Comparison of ENCODE assay signal across 1 cellular context in genomic region chr22:19407649-19408606, GRCh38.
TF ChIP-seq lines count a peak whose summit lies in the region.

No MANE protein-coding gene starts in this region.

TF ChIP-seq in K562, 482 proteins besides CTCF, POLR2A, EP300 and RAD21 (continued from another document and continues in another):
- TF ChIP-seq STAT6 (CRISPR knock-in tag; IDR thresholded peaks at IDR 0.05) (0 out of 2 replicates have a peak, but pooled peaks have one; percentile 67), ZNF444 (CRISPR knock-in tag; IDR thresholded peaks at IDR 0.05) (no peak), MYC (IDR thresholded peaks at IDR 0.05; ENCODE audit: low read depth, low read length) (peak; percentile 88), MYC (CRISPR knock-in tag; IDR thresholded peaks at IDR 0.05; ENCODE audit: borderline replicate concordance, low read depth) (peak; percentile 61; the same call in 1 of the 2 replicates), CREB3 (tag; conservative IDR thresholded peaks at IDR 0.05; ENCODE audit: low read depth) (peak; percentile 83), NR2C2 (CRISPR knock-in tag; IDR thresholded peaks at IDR 0.05) (0 out of 2 replicates have a peak, but pooled peaks have one; percentile 20), NR2C2 (tag; IDR thresholded peaks at IDR 0.05) (no peak), SMAD2 (IDR thresholded peaks at IDR 0.05; ENCODE audit: low read depth, low read length) (no peak), SUPT5H (IDR thresholded peaks at IDR 0.05) (peak; percentile 48; the same call in 1 of the 2 replicates), ZFPM2 (CRISPR knock-in tag; IDR thresholded peaks at IDR 0.05) (no peak), RNF2 (IDR thresholded peaks at IDR 0.05) (peak; percentile 81; the same call in 1 of the 2 replicates), ZNF239 (CRISPR knock-in tag; IDR thresholded peaks at IDR 0.05) (peak; percentile 55), TCF7 (IDR thresholded peaks at IDR 0.05; ENCODE audit: borderline replicate concordance) (peak; percentile 58; the same call in 1 of the 2 replicates), ZNF197 (CRISPR knock-in tag; IDR thresholded peaks at IDR 0.05; ENCODE audit: low read depth) (peak; percentile 87), EZH2 (IDR thresholded peaks at IDR 0.05; ENCODE audit: borderline replicate concordance, low read depth, low read length) (no peak), ZNF592 (IDR thresholded peaks at IDR 0.05) (peak; percentile 87; the same call in 1 of the 2 replicates), STAT5A (IDR thresholded peaks at IDR 0.05; ENCODE audit: borderline replicate concordance, low read length) (peak; percentile 94), ZC3H11A (IDR thresholded peaks at IDR 0.05; ENCODE audit: low read depth, low read length) (no peak), RCOR1 (IDR thresholded peaks at IDR 0.05; ENCODE audit: borderline replicate concordance in 1 of 2, low read depth in 2 of 2, low read length in 2 of 2) (peak; percentile 61 to 95; a peak in 3 of 4 replicates), CCNT2 (IDR thresholded peaks at IDR 0.05; ENCODE audit: borderline replicate concordance, extremely low read depth, insufficient read length, low read depth, low read length) (peak; percentile 89), CREB5 (CRISPR knock-in tag; IDR thresholded peaks at IDR 0.05) (no peak), DEAF1 (CRISPR knock-in tag; IDR thresholded peaks at IDR 0.05) (no peak), ZNF512 (tag; IDR thresholded peaks at IDR 0.05) (no peak), ID3 (CRISPR knock-in tag; IDR thresholded peaks at IDR 0.05) (no peak), ID3 (tag; IDR thresholded peaks at IDR 0.05) (no peak), KLF1 (tag; IDR thresholded peaks at IDR 0.05) (peak; percentile 76; the same call in 1 of the 2 replicates), ZNF407 (IDR thresholded peaks at IDR 0.05; ENCODE audit: low read depth) (no peak), ZBTB11 (CRISPR knock-in tag; IDR thresholded peaks at IDR 0.05) (peak in 1 of 3 experiments; percentile 82; a peak in 2 of 6 replicates), DPF2 (IDR thresholded peaks at IDR 0.05) (peak; percentile 92)
